ENCODE assay signal across 9 cellular contexts in the genomic region with DNA sequence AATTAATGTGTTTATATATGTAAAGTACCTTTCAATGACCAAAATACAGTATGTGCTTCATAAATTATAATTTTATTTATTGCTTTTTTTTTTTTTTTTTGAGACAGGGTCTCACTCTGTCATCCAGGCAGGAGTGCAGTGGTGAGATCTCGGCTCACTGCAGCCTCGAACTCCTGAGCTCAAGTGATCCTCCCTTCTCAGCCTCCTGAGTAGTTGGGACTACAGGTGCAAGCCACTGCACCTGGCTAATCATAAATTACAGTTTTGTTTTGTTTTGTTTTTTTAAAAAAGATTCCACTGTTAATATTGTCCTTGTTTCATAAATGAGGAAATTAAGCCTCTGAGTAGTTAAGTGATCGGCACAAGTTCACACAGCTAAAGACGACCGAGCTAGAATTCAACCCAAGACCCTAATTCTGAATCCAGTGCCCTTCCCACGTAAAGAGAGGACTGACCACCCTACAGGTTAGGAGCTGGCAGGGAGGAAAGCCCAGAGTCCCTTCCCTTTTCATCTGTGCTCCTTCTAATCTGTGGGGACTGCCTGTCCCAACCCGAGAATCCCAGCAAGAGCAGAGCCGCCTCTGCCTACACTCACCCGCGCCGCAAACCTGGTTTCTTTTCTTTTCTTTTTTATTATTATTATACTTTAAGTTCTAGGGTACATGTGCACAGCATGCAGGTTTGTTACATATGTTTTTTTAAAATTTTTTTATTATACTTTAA. TPM values are rescaled to one million over a fixed set of nuclear protein-coding genes. Genes with fewer than 3 reads are reported as not detected.
DNase-seq lines count a peak whose midpoint lies in the region; ATAC-seq and TF ChIP-seq lines count a peak whose summit lies in the region.
"Had no signal": no experiment of that assay in that cellular context is flagged by ENCODE, and none has a peak within 500 bp of the region (broad histone marks: within the 10 kb centered on the region; RNA-seq: fewer than 3 reads in every experiment).

No MANE protein-coding gene starts in this region.

- no peak overlapping the region for H2AK5ac ChIP-seq in mesendoderm (ENCODE audit: low read length)

- no peak overlapping the region for H3K4ac ChIP-seq in mesendoderm (ENCODE audit: low read depth, low read length)

- no CpG with 5 or more reads among the region's 11 CpGs for WGBS in mesendoderm (ENCODE audit: extremely low coverage, insufficient coverage, low lambda C conversion rate)

- no peaks in the 10 kb centered on the region for H3K79me2 ChIP-seq in mesendoderm (ENCODE audit: control insufficient read depth, insufficient read depth, low read length)

- TF ChIP-seq CTCF in BE2C (IDR thresholded peaks at IDR 0.05; ENCODE audit: low read depth, low read length) (no peak), brain microvascular endothelial cell (IDR thresholded peaks at IDR 0.05; ENCODE audit: low read depth, low read length, missing control alignments) (no peak)

- H3K27ac ChIP-seq in HUES6 (ENCODE audit: low read depth, low read length) = no peak overlapping the region
- H3K27ac ChIP-seq in brain microvascular endothelial cell = peak overlapping the region; percentile 8
- H3K27ac ChIP-seq in mesendoderm (ENCODE audit: low read depth, low read length) = no peak overlapping the region
- H3K27ac ChIP-seq: uterus had no signal

- in situ Hi-C loops in brain microvascular endothelial cell (cut with HindIII; ENCODE audit: low pct_ligation_motif_present, low sequenced_read_pairs) = no loop called here

- ATAC-seq in GM19328 (IDR thresholded peaks at IDR 0.05; ENCODE audit: unreplicated experiment) = no peak

- peak overlapping the region; percentile 53 for H3K4me3 ChIP-seq in BE2C (ENCODE audit: low read depth, low read length)
- H3K4me3 ChIP-seq in HUES6 (ENCODE audit: low read depth, low read length) = peak overlapping the region; percentile 43
- H3K4me3 ChIP-seq in brain microvascular endothelial cell (ENCODE audit: low read depth, low read length) = no peak overlapping the region
- no peak overlapping the region for H3K4me3 ChIP-seq in mesendoderm (ENCODE audit: low read length)

- H3K27me3 ChIP-seq in BE2C (no peaks in the 10 kb centered on the region), HUES6 (ENCODE audit: control insufficient read depth, insufficient read depth, low read length) (no peaks in the 10 kb centered on the region), brain microvascular endothelial cell (replicated peaks) (no peaks in the 10 kb centered on the region), mesendoderm (ENCODE audit: insufficient read depth, low read length, poor library complexity) (no peaks in the 10 kb centered on the region)
- H3K27me3 ChIP-seq: uterus had no signal

- DNase-seq in BE2C = no peak
- DNase-seq in brain microvascular endothelial cell = no peak
- no peak for DNase-seq in mesendoderm
- no peak for DNase-seq in NOMO-1 treated with DMSO at 0.1 percent for 48 hours (lab: John Stamatoyannopoulos, UW; ENCODE audit: unreplicated experiment)
- no peak for DNase-seq in COR-L47 (lab: John Stamatoyannopoulos, UW)
- no peak for DNase-seq in NCI-H2196 treated with DMSO at 0.1 percent for 48 hours (lab: John Stamatoyannopoulos, UW; ENCODE audit: unreplicated experiment)

- H3K56ac ChIP-seq in mesendoderm (ENCODE audit: low read length) = no peak overlapping the region

- H3K23ac ChIP-seq in mesendoderm (ENCODE audit: low read length) = no peak overlapping the region

- H4K5ac ChIP-seq in mesendoderm (ENCODE audit: low read length) = no peak overlapping the region

- no peaks in the 10 kb centered on the region for H3K36me3 ChIP-seq in BE2C
- H3K36me3 ChIP-seq in HUES6 (ENCODE audit: control insufficient read depth, insufficient read depth, low read length) = no peaks in the 10 kb centered on the region
- H3K36me3 ChIP-seq in brain microvascular endothelial cell (replicated peaks) = no peaks in the 10 kb centered on the region
- H3K36me3 ChIP-seq in mesendoderm (ENCODE audit: control insufficient read depth, insufficient read depth, low read length) = no peaks in the 10 kb centered on the region
- H3K36me3 ChIP-seq: uterus had no signal

- no peaks in the 10 kb centered on the region for H3K9me3 ChIP-seq in BE2C
- H3K9me3 ChIP-seq in HUES6 (ENCODE audit: control insufficient read depth, insufficient read depth, low read depth, low read length) = no peaks in the 10 kb centered on the region
- H3K9me3 ChIP-seq: uterus had no signal

- no peak overlapping the region for H4K8ac ChIP-seq in mesendoderm (ENCODE audit: low read depth, low read length)

- H3K79me1 ChIP-seq in mesendoderm (ENCODE audit: low read length) = no peaks in the 10 kb centered on the region

- H3K4me1 ChIP-seq in BE2C = no peaks in the 10 kb centered on the region
- no peaks in the 10 kb centered on the region for H3K4me1 ChIP-seq in HUES6 (ENCODE audit: control insufficient read depth, insufficient read depth, low read length)
- H3K4me1 ChIP-seq in mesendoderm (ENCODE audit: control insufficient read depth, low read depth, low read length) = no peaks in the 10 kb centered on the region
- H3K4me1 ChIP-seq: uterus had no signal

- no peak overlapping the region for H3K18ac ChIP-seq in mesendoderm (ENCODE audit: low read length)

- H3K9ac ChIP-seq in HUES6 (ENCODE audit: low read length) = no peak overlapping the region
- peak overlapping the region; percentile 1 for H3K9ac ChIP-seq in mesendoderm (ENCODE audit: low read length)

- no peak overlapping the region for H2BK120ac ChIP-seq in mesendoderm (ENCODE audit: low read depth, low read length)

- H3K4me2 ChIP-seq in mesendoderm (ENCODE audit: low read length) = no peak overlapping the region

- H2BK5ac ChIP-seq in mesendoderm (ENCODE audit: low read length) = no peak overlapping the region

- H2BK15ac ChIP-seq in mesendoderm (replicated peaks; ENCODE audit: low read depth) = no peak overlapping the region

RNA-seq across cellular contexts. Expression of gene GDF5, which starts 8.5 kb away (rescaled TPM):
- polyA plus RNA-seq in BE2C (2012; ENCODE audit: insufficient read depth, insufficient read length, low read depth) = not detected
- polyA plus RNA-seq in mesendoderm (2013, experiment 1 of 2) = not detected
- polyA plus RNA-seq in mesendoderm (2013, experiment 2 of 2) = 0.01 TPM

RNA-seq across cellular contexts. Expression of gene CEP250, which starts 8.9 kb away (rescaled TPM):
- 25.7 TPM for polyA plus RNA-seq in BE2C (2012; ENCODE audit: insufficient read depth, insufficient read length, low read depth)
- polyA plus RNA-seq in mesendoderm (2013, experiment 1 of 2) = 7.6 TPM
- polyA plus RNA-seq in mesendoderm (2013, experiment 2 of 2) = 7.8 TPM

RNA-seq across cellular contexts. Expression of gene UQCC1, which starts 34.7 kb away (rescaled TPM):
- polyA plus RNA-seq in BE2C (2012; ENCODE audit: insufficient read depth, insufficient read length, low read depth) = 90.3 TPM
- 39.3 TPM for polyA plus RNA-seq in mesendoderm (2013, experiment 1 of 2)
- polyA plus RNA-seq in mesendoderm (2013, experiment 2 of 2) = 36.3 TPM

Comparison
In these comparisons a context has a peak if more than half of its experiments do, and no peak if none do; other contexts are left out.
1. H3K4me3 ChIP-seq: peak in BE2C (single experiment) and HUES6 (single experiment); none in brain microvascular endothelial cell (single experiment) and mesendoderm (single experiment).